Comparison of ENCODE assay signal across 2 cellular contexts in genomic region chr7:152130658-152131590, GRCh38.
TF ChIP-seq lines count a peak whose summit lies in the region.

No MANE protein-coding gene starts in this region.

TF ChIP-seq in SK-N-SH, 30 proteins besides CTCF, POLR2A, EP300 and RAD21:
- TF ChIP-seq EZH2phosphoT487 (IDR thresholded peaks at IDR 0.05; ENCODE audit: borderline replicate concordance, low read depth) (no peak), REST (IDR thresholded peaks at IDR 0.05; ENCODE audit: low read depth, low read length) (no peak), POLR2AphosphoS5 (IDR thresholded peaks at IDR 0.05; ENCODE audit: low read depth, low read length) (no peak), ELF1 (IDR thresholded peaks at IDR 0.05) (no peak), NFIC (IDR thresholded peaks at IDR 0.05; ENCODE audit: borderline replicate concordance) (no peak), MEF2A (IDR thresholded peaks at IDR 0.05; ENCODE audit: borderline replicate concordance, low read depth) (no peak), NRF1 (IDR thresholded peaks at IDR 0.05; ENCODE audit: low read depth, low read length) (no peak), CHD2 (IDR thresholded peaks at IDR 0.05; ENCODE audit: low read length, partially characterized antibody) (no peak), SMC3 (IDR thresholded peaks at IDR 0.05; ENCODE audit: low read depth, low read length) (no peak), RFX5 (IDR thresholded peaks at IDR 0.05; ENCODE audit: low read length) (no peak)

TF ChIP-seq in GM12891, 5 proteins besides CTCF, POLR2A, EP300 and RAD21:
- TF ChIP-seq SPI1 (IDR thresholded peaks at IDR 0.05; ENCODE audit: low read depth, low read length), result no peak
- no peak for TF ChIP-seq TAF1 (IDR thresholded peaks at IDR 0.05; ENCODE audit: low read depth, low read length)
- TF ChIP-seq POLR2AphosphoS5 (IDR thresholded peaks at IDR 0.05; ENCODE audit: low read depth, low read length), result no peak
- no peak for TF ChIP-seq POU2F2 (IDR thresholded peaks at IDR 0.05; ENCODE audit: low read depth, low read length)
- TF ChIP-seq PAX5 (IDR thresholded peaks at IDR 0.05; ENCODE audit: insufficient read depth, low read length, severe bottlenecking), result no peak
